ENCODE assay signal across 18 cellular contexts in genomic region chr5:142056831-142057696, GRCh38. TPM values are rescaled to one million over a fixed set of nuclear protein-coding genes. Genes with fewer than 3 reads are reported as not detected.
A peak's percentile ranks its signal among the peaks of the same experiment; 100 is the strongest.
DNase-seq lines count a peak whose midpoint lies in the region; ATAC-seq and TF ChIP-seq lines count a peak whose summit lies in the region.
"Had no signal": no experiment of that assay in that cellular context is flagged by ENCODE, and none has a peak within 500 bp of the region (broad histone marks: within the 10 kb centered on the region; RNA-seq: fewer than 3 reads in every experiment).

No MANE protein-coding gene starts in this region.

- ATAC-seq in activated T-cell treated with anti-CD3 and anti-CD28 coated beads, Interleukin-2, amount 50 U/mL, for 72 hours (replicated peaks in 1 of 2): no peak
- no peak for ATAC-seq in activated CD8-positive, alpha-beta T cell treated with anti-CD3 and anti-CD28 coated beads for 36 hours
- ATAC-seq: GM12878, right cardiac atrium had no signal

- no peaks in the 10 kb centered on the region for H3K9me3 Mint-ChIP-seq in activated T-cell treated with anti-CD3 and anti-CD28 coated beads, Interleukin-2, amount 50 U/mL, for 72 hours
- H3K9me3 Mint-ChIP-seq in activated T-cell treated with anti-CD3 and anti-CD28 coated beads, Interleukin-2, amount 50 U/mL, for 24 hours: no peaks in the 10 kb centered on the region
- H3K9me3 Mint-ChIP-seq in activated CD8-positive, alpha-beta T cell treated with anti-CD3 and anti-CD28 coated beads for 36 hours: no peaks in the 10 kb centered on the region
- H3K9me3 Mint-ChIP-seq: nephron progenitor cell had no signal

- intact Hi-C loops in head of caudate nucleus (cut with DNase I): no loop called here
- intact Hi-C loops in activated CD8-positive, alpha-beta T cell treated with anti-CD3 and anti-CD28 coated beads for 36 hours (cut with micrococcal nuclease): no loop called here

- H3K4me1 Mint-ChIP-seq in activated T-cell treated with anti-CD3 and anti-CD28 coated beads, Interleukin-2, amount 50 U/mL, for 72 hours (ENCODE audit: low read depth): peaks cover 34% of the 10 kb centered on the region
- peaks cover 31% of the 10 kb centered on the region for H3K4me1 Mint-ChIP-seq in activated T-cell treated with anti-CD3 and anti-CD28 coated beads, Interleukin-2, amount 50 U/mL, for 24 hours (ENCODE audit: low read depth)
- H3K4me1 Mint-ChIP-seq in activated CD8-positive, alpha-beta T cell treated with anti-CD3 and anti-CD28 coated beads for 36 hours (ENCODE audit: low read depth): peaks cover 26% of the 10 kb centered on the region

- TF ChIP-seq CTCF in activated CD8-positive, alpha-beta T cell treated with anti-CD3 and anti-CD28 coated beads for 36 hours (IDR thresholded peaks at IDR 0.05): no peak

- no peaks in the 10 kb centered on the region for H3K36me3 ChIP-seq in adipocyte (ENCODE audit: control insufficient read depth, insufficient read depth, low read length, severe bottlenecking)
- H3K36me3 ChIP-seq: colonic mucosa had no signal

- peaks cover 60% of the 10 kb centered on the region for H3K4me1 ChIP-seq in adipocyte (ENCODE audit: control insufficient read depth, insufficient read depth, low read length)
- H3K4me1 ChIP-seq: colonic mucosa had no signal

- no peak overlapping the region for H3K4me3 ChIP-seq in adipocyte (ENCODE audit: low read length)
- H3K4me3 ChIP-seq: colonic mucosa, GM12878 had no signal

- CTCF ChIA-PET in activated CD8-positive, alpha-beta T cell treated with anti-CD3 and anti-CD28 coated beads for 36 hours (lab: Charles Lee): no interaction called here

- H3K27ac Mint-ChIP-seq in activated T-cell treated with anti-CD3 and anti-CD28 coated beads, Interleukin-2, amount 50 U/mL, for 72 hours: no peak overlapping the region
- H3K27ac Mint-ChIP-seq in activated T-cell treated with anti-CD3 and anti-CD28 coated beads, Interleukin-2, amount 50 U/mL, for 24 hours: no peak overlapping the region
- H3K27ac Mint-ChIP-seq in activated CD8-positive, alpha-beta T cell treated with anti-CD3 and anti-CD28 coated beads for 36 hours: no peak overlapping the region
- H3K27ac Mint-ChIP-seq: nephron progenitor cell had no signal

- POLR2A ChIA-PET in activated CD8-positive, alpha-beta T cell treated with anti-CD3 and anti-CD28 coated beads for 36 hours (lab: Charles Lee): no interaction called here

- no peaks in the 10 kb centered on the region for H3K36me3 Mint-ChIP-seq in activated T-cell treated with anti-CD3 and anti-CD28 coated beads, Interleukin-2, amount 50 U/mL, for 72 hours (ENCODE audit: insufficient read depth in 2 of 2)
- no peaks in the 10 kb centered on the region for H3K36me3 Mint-ChIP-seq in activated T-cell treated with anti-CD3 and anti-CD28 coated beads, Interleukin-2, amount 50 U/mL, for 24 hours (ENCODE audit: low read depth)
- no peaks in the 10 kb centered on the region for H3K36me3 Mint-ChIP-seq in activated CD8-positive, alpha-beta T cell treated with anti-CD3 and anti-CD28 coated beads for 36 hours (ENCODE audit: low read depth)

- H3K4me3 Mint-ChIP-seq in activated T-cell treated with anti-CD3 and anti-CD28 coated beads, Interleukin-2, amount 50 U/mL, for 72 hours: no peak overlapping the region
- no peak overlapping the region for H3K4me3 Mint-ChIP-seq in activated T-cell treated with anti-CD3 and anti-CD28 coated beads, Interleukin-2, amount 50 U/mL, for 24 hours
- H3K4me3 Mint-ChIP-seq in activated CD8-positive, alpha-beta T cell treated with anti-CD3 and anti-CD28 coated beads for 36 hours: no peak overlapping the region
- H3K4me3 Mint-ChIP-seq: nephron progenitor cell had no signal

- no peaks in the 10 kb centered on the region for H3K9me3 ChIP-seq in adipocyte (ENCODE audit: control insufficient read depth, low read length)
- H3K9me3 ChIP-seq: colonic mucosa had no signal

- peak overlapping the region; percentile 47 for H3K9ac ChIP-seq in adipocyte (ENCODE audit: low read length)

- no peaks in the 10 kb centered on the region for H3K27me3 ChIP-seq in adipocyte (replicated peaks; ENCODE audit: control insufficient read depth, insufficient read depth, low read length)
- H3K27me3 ChIP-seq: colonic mucosa had no signal

- no peaks in the 10 kb centered on the region for H3K27me3 Mint-ChIP-seq in activated T-cell treated with anti-CD3 and anti-CD28 coated beads, Interleukin-2, amount 50 U/mL, for 72 hours (ENCODE audit: low read depth)
- no peaks in the 10 kb centered on the region for H3K27me3 Mint-ChIP-seq in activated T-cell treated with anti-CD3 and anti-CD28 coated beads, Interleukin-2, amount 50 U/mL, for 24 hours
- peaks cover 2% of the 10 kb centered on the region for H3K27me3 Mint-ChIP-seq in activated CD8-positive, alpha-beta T cell treated with anti-CD3 and anti-CD28 coated beads for 36 hours

- DNase-seq in H4 (ENCODE audit: low spot score) (peak; percentile 29), adipocyte (ENCODE audit: low read depth) (no peak), head of caudate nucleus (peak in 40 of 42 donors; percentile 31 to 82 (median 62)), putamen (ENCODE audit: low spot score) (peak; percentile 63), KG1 (lab: John Stamatoyannopoulos, UW) (no peak)
- no peak for DNase-seq in activated T-cell treated with anti-CD3 and anti-CD28 coated beads, Interleukin-2, amount 50 U/mL, for 72 hours
- no peak for DNase-seq in activated T-cell treated with anti-CD3 and anti-CD28 coated beads, Interleukin-2, amount 50 U/mL, for 24 hours
- no peak for DNase-seq in activated CD8-positive, alpha-beta T cell treated with anti-CD3 and anti-CD28 coated beads for 36 hours
- DNase-seq: activated gamma-delta T cell; AML-193; aorta; colonic mucosa; GF-D8; NCI-H526; nephron progenitor cell; right cardiac atrium; stimulated activated naive CD4-positive, alpha-beta T cell had no signal

RNA-seq across cellular contexts. Expression of gene GNPDA1, which starts 44.2 kb away (rescaled TPM):
- 79.5 and 119 TPM in 2 replicates for total RNA-seq in H4 (2014; rRNA removed; shearing (Covaris generic))
- total RNA-seq in activated T-cell treated with anti-CD3 and anti-CD28 coated beads, Interleukin-2, amount 50 U/mL, for 72 hours: 10 to 100 TPM; 23.6 to 28.0 TPM
- total RNA-seq in activated CD8-positive, alpha-beta T cell treated with anti-CD3 and anti-CD28 coated beads for 36 hours: 10 to 100 TPM; 82.4 to 88.3 TPM

RNA-seq across cellular contexts. Expression of gene NDFIP1, which starts 51.5 kb away (rescaled TPM):
- 42.6 and 44.5 TPM in 2 replicates for total RNA-seq in H4 (2014; rRNA removed; shearing (Covaris generic))
- total RNA-seq in activated T-cell treated with anti-CD3 and anti-CD28 coated beads, Interleukin-2, amount 50 U/mL, for 72 hours: 10 to 100 TPM; 63.1 to 73.1 TPM
- 10 to 100 TPM; 93.8 to 96.9 TPM for total RNA-seq in activated CD8-positive, alpha-beta T cell treated with anti-CD3 and anti-CD28 coated beads for 36 hours

Comparison
In these comparisons a context has a peak if more than half of its experiments do, and no peak if none do; other contexts are left out.
1. DNase-seq: peak in H4 (single experiment), head of caudate nucleus (40 of 42) and putamen (single experiment); none in adipocyte (single experiment), activated T-cell treated with anti-CD3 and anti-CD28 coated beads, Interleukin-2, amount 50 U/mL, for 72 hours (0 of 2), activated T-cell treated with anti-CD3 and anti-CD28 coated beads, Interleukin-2, amount 50 U/mL, for 24 hours (single experiment), activated CD8-positive, alpha-beta T cell treated with anti-CD3 and anti-CD28 coated beads for 36 hours (single experiment) and KG1 (single experiment).